In the genomic region with DNA sequence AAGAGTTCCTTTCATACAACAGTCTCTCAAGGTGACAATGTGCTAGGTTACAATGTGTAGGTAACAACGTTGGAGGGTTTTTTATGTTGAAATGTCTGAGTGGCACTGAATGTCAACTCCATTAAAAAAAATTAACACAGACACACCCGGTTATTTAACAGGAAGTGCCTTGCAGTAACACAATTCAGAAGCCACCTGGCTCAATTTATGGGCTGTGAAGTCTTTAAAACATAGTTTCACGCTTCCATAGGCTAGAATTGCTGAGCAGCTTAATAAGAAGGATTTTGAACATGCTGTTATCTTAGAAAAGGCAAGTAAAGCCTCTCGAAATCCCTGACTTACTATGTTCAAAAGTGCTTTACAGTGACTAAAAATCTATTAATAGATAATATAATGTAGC, we compare ENCODE assay signal across 1 cellular context.
TF ChIP-seq lines count a peak whose summit lies in the region.

No MANE protein-coding gene starts in this region.

TF ChIP-seq in GM23338, 12 proteins besides CTCF, POLR2A, EP300 and RAD21 (continued from another document):
- TF ChIP-seq, protein P1, sequence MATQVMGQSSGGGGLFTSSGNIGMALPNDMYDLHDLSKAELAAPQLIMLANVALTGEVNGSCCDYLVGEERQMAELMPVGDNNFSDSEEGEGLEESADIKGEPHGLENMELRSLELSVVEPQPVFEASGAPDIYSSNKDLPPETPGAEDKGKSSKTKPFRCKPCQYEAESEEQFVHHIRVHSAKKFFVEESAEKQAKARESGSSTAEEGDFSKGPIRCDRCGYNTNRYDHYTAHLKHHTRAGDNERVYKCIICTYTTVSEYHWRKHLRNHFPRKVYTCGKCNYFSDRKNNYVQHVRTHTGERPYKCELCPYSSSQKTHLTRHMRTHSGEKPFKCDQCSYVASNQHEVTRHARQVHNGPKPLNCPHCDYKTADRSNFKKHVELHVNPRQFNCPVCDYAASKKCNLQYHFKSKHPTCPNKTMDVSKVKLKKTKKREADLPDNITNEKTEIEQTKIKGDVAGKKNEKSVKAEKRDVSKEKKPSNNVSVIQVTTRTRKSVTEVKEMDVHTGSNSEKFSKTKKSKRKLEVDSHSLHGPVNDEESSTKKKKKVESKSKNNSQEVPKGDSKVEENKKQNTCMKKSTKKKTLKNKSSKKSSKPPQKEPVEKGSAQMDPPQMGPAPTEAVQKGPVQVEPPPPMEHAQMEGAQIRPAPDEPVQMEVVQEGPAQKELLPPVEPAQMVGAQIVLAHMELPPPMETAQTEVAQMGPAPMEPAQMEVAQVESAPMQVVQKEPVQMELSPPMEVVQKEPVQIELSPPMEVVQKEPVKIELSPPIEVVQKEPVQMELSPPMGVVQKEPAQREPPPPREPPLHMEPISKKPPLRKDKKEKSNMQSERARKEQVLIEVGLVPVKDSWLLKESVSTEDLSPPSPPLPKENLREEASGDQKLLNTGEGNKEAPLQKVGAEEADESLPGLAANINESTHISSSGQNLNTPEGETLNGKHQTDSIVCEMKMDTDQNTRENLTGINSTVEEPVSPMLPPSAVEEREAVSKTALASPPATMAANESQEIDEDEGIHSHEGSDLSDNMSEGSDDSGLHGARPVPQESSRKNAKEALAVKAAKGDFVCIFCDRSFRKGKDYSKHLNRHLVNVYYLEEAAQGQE (IDR thresholded peaks at IDR 0.05; ENCODE audit: unreplicated experiment): no peak
- TF ChIP-seq JUNB (IDR thresholded peaks at IDR 0.05; ENCODE audit: unreplicated experiment): no peak
- TF ChIP-seq ZNF331 (CRISPR knock-in tag; IDR thresholded peaks at IDR 0.05; ENCODE audit: low read depth): no peak
- TF ChIP-seq EZH2phosphoT487 (IDR thresholded peaks at IDR 0.05; ENCODE audit: unreplicated experiment): no peak
- no peak for TF ChIP-seq CREB1 (CRISPR knock-in tag; IDR thresholded peaks at IDR 0.05; ENCODE audit: low read depth)
- no peak for TF ChIP-seq NANOG (IDR thresholded peaks at IDR 0.05; ENCODE audit: borderline replicate concordance)
- no peak for TF ChIP-seq EZH2 (IDR thresholded peaks at IDR 0.05; ENCODE audit: low read depth, unreplicated experiment)
- TF ChIP-seq ZNF114 (CRISPR knock-in tag; IDR thresholded peaks at IDR 0.05): no peak
- TF ChIP-seq, protein P2, sequence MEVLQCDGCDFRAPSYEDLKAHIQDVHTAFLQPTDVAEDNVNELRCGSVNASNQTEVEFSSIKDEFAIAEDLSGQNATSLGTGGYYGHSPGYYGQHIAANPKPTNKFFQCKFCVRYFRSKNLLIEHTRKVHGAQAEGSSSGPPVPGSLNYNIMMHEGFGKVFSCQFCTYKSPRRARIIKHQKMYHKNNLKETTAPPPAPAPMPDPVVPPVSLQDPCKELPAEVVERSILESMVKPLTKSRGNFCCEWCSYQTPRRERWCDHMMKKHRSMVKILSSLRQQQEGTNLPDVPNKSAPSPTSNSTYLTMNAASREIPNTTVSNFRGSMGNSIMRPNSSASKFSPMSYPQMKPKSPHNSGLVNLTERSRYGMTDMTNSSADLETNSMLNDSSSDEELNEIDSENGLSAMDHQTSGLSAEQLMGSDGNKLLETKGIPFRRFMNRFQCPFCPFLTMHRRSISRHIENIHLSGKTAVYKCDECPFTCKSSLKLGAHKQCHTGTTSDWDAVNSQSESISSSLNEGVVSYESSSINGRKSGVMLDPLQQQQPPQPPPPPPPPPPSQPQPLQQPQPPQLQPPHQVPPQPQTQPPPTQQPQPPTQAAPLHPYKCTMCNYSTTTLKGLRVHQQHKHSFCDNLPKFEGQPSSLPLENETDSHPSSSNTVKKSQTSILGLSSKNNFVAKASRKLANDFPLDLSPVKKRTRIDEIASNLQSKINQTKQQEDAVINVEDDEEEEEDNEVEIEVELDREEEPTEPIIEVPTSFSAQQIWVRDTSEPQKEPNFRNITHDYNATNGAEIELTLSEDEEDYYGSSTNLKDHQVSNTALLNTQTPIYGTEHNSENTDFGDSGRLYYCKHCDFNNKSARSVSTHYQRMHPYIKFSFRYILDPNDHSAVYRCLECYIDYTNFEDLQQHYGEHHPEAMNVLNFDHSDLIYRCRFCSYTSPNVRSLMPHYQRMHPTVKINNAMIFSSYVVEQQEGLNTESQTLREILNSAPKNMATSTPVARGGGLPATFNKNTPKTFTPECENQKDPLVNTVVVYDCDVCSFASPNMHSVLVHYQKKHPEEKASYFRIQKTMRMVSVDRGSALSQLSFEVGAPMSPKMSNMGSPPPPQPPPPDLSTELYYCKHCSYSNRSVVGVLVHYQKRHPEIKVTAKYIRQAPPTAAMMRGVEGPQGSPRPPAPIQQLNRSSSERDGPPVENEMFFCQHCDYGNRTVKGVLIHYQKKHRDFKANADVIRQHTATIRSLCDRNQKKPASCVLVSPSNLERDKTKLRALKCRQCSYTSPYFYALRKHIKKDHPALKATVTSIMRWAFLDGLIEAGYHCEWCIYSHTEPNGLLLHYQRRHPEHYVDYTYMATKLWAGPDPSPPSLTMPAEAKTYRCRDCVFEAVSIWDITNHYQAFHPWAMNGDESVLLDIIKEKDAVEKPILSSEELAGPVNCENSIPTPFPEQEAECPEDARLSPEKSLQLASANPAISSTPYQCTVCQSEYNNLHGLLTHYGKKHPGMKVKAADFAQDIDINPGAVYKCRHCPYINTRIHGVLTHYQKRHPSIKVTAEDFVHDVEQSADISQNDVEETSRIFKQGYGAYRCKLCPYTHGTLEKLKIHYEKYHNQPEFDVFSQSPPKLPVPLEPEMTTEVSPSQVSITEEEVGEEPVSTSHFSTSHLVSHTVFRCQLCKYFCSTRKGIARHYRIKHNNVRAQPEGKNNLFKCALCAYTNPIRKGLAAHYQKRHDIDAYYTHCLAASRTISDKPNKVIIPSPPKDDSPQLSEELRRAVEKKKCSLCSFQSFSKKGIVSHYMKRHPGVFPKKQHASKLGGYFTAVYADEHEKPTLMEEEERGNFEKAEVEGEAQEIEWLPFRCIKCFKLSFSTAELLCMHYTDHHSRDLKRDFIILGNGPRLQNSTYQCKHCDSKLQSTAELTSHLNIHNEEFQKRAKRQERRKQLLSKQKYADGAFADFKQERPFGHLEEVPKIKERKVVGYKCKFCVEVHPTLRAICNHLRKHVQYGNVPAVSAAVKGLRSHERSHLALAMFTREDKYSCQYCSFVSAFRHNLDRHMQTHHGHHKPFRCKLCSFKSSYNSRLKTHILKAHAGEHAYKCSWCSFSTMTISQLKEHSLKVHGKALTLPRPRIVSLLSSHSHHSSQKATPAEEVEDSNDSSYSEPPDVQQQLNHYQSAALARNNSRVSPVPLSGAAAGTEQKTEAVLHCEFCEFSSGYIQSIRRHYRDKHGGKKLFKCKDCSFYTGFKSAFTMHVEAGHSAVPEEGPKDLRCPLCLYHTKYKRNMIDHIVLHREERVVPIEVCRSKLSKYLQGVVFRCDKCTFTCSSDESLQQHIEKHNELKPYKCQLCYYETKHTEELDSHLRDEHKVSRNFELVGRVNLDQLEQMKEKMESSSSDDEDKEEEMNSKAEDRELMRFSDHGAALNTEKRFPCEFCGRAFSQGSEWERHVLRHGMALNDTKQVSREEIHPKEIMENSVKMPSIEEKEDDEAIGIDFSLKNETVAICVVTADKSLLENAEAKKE (CRISPR knock-in tag; IDR thresholded peaks at IDR 0.05): no peak
- TF ChIP-seq STAT1 (IDR thresholded peaks at IDR 0.05; ENCODE audit: unreplicated experiment): no peak
- no peak for TF ChIP-seq POLR2AphosphoS5 (IDR thresholded peaks at IDR 0.05; ENCODE audit: low read depth)
TF ChIP-seq in GM23338: peak in this region for 0.
